In genomic region chr2:71215447-71215846, GRCh38 we compare ENCODE assay signal across 17 cellular contexts.
"Had no signal": no experiment of that assay in that cellular context is flagged by ENCODE, and none has a peak within 500 bp of the region (broad histone marks: within the 10 kb centered on the region; RNA-seq: fewer than 3 reads in every experiment).

No MANE protein-coding gene starts in this region.

- ATAC-seq: gastrocnemius medialis; left lobe of liver; natural killer cell; sciatic nerve; stimulated activated naive B cell treated with anti-CD40 and anti-IgM and Interleukin-4, amounts not matched to agents 10 μg/mL and 1 μg/mL and 100 μg/mL, for 72 hours; stimulated activated naive CD8-positive, alpha-beta T cell treated with anti-CD3 and anti-CD28 coated beads, Interleukin-15, amount 100 ng/mL, for 72 hours had no signal

- H3K4me3 Mint-ChIP-seq: natural killer cell; neural crest cell; stimulated activated naive B cell treated with anti-CD40 and anti-IgM and Interleukin-4, amounts not matched to agents 10 μg/mL and 1 μg/mL and 100 μg/mL, for 72 hours; stimulated activated naive CD8-positive, alpha-beta T cell treated with anti-CD3 and anti-CD28 coated beads, Interleukin-15, amount 100 ng/mL, for 72 hours had no signal

- H3K9me3 ChIP-seq: gastrocnemius medialis, thoracic aorta, transverse colon, uterus had no signal

- H3K36me3 ChIP-seq: gastrocnemius medialis, thoracic aorta, transverse colon, uterus had no signal

- H3K27me3 Mint-ChIP-seq: stimulated activated naive B cell treated with anti-CD40 and anti-IgM and Interleukin-4, amounts not matched to agents 10 μg/mL and 1 μg/mL and 100 μg/mL, for 72 hours; stimulated activated naive CD8-positive, alpha-beta T cell treated with anti-CD3 and anti-CD28 coated beads, Interleukin-15, amount 100 ng/mL, for 72 hours had no signal

- H3K4me1 Mint-ChIP-seq: natural killer cell; neural crest cell; stimulated activated naive CD8-positive, alpha-beta T cell treated with anti-CD3 and anti-CD28 coated beads, Interleukin-15, amount 100 ng/mL, for 72 hours had no signal

- H3K36me3 Mint-ChIP-seq: natural killer cell; stimulated activated naive B cell treated with anti-CD40 and anti-IgM and Interleukin-4, amounts not matched to agents 10 μg/mL and 1 μg/mL and 100 μg/mL, for 72 hours had no signal

- DNase-seq: cortex of kidney; dorsolateral prefrontal cortex; effector CD8-positive, alpha-beta T cell; gastrocnemius medialis; islet precursor cell; natural killer cell; posterior cingulate gyrus; stimulated activated CD4-positive, alpha-beta T cell treated with anti-CD3 and anti-CD28 coated beads, Interleukin-2, amount 100 ng/mL, for 24 hours; stimulated activated CD4-positive, alpha-beta T cell treated with anti-CD3 and anti-CD28 coated beads, Interleukin-4, amount 100 ng/mL, for 4 hours; stimulated activated naive B cell treated with anti-CD40 and anti-IgM and Interleukin-4, amounts not matched to agents 10 μg/mL and 1 μg/mL and 100 μg/mL, for 72 hours; stimulated activated naive CD8-positive, alpha-beta T cell treated with anti-CD3 and anti-CD28 coated beads, Interleukin-15, amount 100 ng/mL, for 72 hours; transverse colon; uterus had no signal

- H3K9me3 Mint-ChIP-seq: natural killer cell; neural crest cell; stimulated activated naive B cell treated with anti-CD40 and anti-IgM and Interleukin-4, amounts not matched to agents 10 μg/mL and 1 μg/mL and 100 μg/mL, for 72 hours; stimulated activated naive CD8-positive, alpha-beta T cell treated with anti-CD3 and anti-CD28 coated beads, Interleukin-15, amount 100 ng/mL, for 72 hours had no signal

- H3K27ac ChIP-seq: dorsolateral prefrontal cortex, gastrocnemius medialis, thoracic aorta, transverse colon, uterus had no signal

- H3K27me3 ChIP-seq: dorsolateral prefrontal cortex, gastrocnemius medialis, transverse colon, uterus had no signal

- H3K4me3 ChIP-seq: dorsolateral prefrontal cortex, gastrocnemius medialis, thoracic aorta, transverse colon, uterus had no signal

- H3K27ac Mint-ChIP-seq: natural killer cell; stimulated activated naive B cell treated with anti-CD40 and anti-IgM and Interleukin-4, amounts not matched to agents 10 μg/mL and 1 μg/mL and 100 μg/mL, for 72 hours; stimulated activated naive CD8-positive, alpha-beta T cell treated with anti-CD3 and anti-CD28 coated beads, Interleukin-15, amount 100 ng/mL, for 72 hours had no signal

- H3K4me1 ChIP-seq: transverse colon, uterus had no signal
